In genomic region chr1:29200905-29201594, GRCh38 we compare ENCODE assay signal across 25 cellular contexts. TPM values are rescaled to one million over a fixed set of nuclear protein-coding genes. Genes with fewer than 3 reads are reported as not detected.
A peak's percentile ranks its signal among the peaks of the same experiment; 100 is the strongest.
DNase-seq lines count a peak whose midpoint lies in the region; ATAC-seq and TF ChIP-seq lines count a peak whose summit lies in the region.
"Had no signal": no experiment of that assay in that cellular context is flagged by ENCODE, and none has a peak within 500 bp of the region (broad histone marks: within the 10 kb centered on the region; RNA-seq: fewer than 3 reads in every experiment).

No MANE protein-coding gene starts in this region.

- H3K18ac ChIP-seq in mesendoderm (ENCODE audit: low read length): no peak overlapping the region

- H3K36me3 ChIP-seq in left lung (peaks cover 0 to 44% of the 10 kb centered on the region in 2 donors), mesendoderm (ENCODE audit: control insufficient read depth, insufficient read depth, low read length) (peaks cover 3% of the 10 kb centered on the region)

- no peaks in the 10 kb centered on the region for H3K9me3 ChIP-seq in left lung
- H3K9me3 ChIP-seq: ascending aorta had no signal

- H2AK5ac ChIP-seq in mesendoderm (ENCODE audit: low read length): no peak overlapping the region

- no peak overlapping the region for H3K56ac ChIP-seq in mesendoderm (ENCODE audit: low read length)

- DNase-seq in activated naive CD8-positive, alpha-beta T cell treated with anti-CD3 and anti-CD28 coated beads, Interleukin-2, amount 10 ng/mL, durations not matched to agents 7 days and 5 days: no peak
- DNase-seq in activated naive CD8-positive, alpha-beta T cell treated with anti-CD3 and anti-CD28 coated beads for 36 hours: no peak
- no peak for DNase-seq in activated CD8-positive, alpha-beta T cell treated with anti-CD3 and anti-CD28 coated beads, Interleukin-2, amount 10 ng/mL, durations not matched to agents 7 days and 5 days
- DNase-seq in left lung (no peak), HCEC 1CT (no peak), omental fat pad (ENCODE audit: low spot score) (no peak), mesendoderm (no peak)
- no peak for DNase-seq in stimulated activated CD4-positive, alpha-beta T cell treated with anti-CD3 and anti-CD28 coated beads, Interleukin-4, amount 100 ng/mL, for 24 hours
- DNase-seq: ACHN; CD4-positive, CD25-positive, alpha-beta regulatory T cell; cerebellar nuclear complex; DMS53; effector CD4-positive, alpha-beta T cell; naive B cell; NCI-H1694 treated with DMSO at 0.1 percent for 48 hours; NCI-H226; PC-3; SIG-M5; T-helper 9 cell had no signal

- no peak overlapping the region for H3K9ac ChIP-seq in mesendoderm (ENCODE audit: low read length)

- H3K79me1 ChIP-seq in mesendoderm (ENCODE audit: low read length): peaks cover 2% of the 10 kb centered on the region

- intact Hi-C loops in left lung (cut with DNase I): loop anchor here in 1 of 2 donors (10.0 kb wide), 1 partner anchor 316 kb away; no protein-coding TSS in a partner anchor

- TF ChIP-seq CTCF in left lung (IDR thresholded peaks at IDR 0.05) (no peak), omental fat pad (IDR thresholded peaks at IDR 0.05) (no peak)

- H3K4me1 Mint-ChIP-seq in activated naive CD8-positive, alpha-beta T cell treated with anti-CD3 and anti-CD28 coated beads, Interleukin-2, amount 10 ng/mL, durations not matched to agents 7 days and 5 days: peaks cover 10% of the 10 kb centered on the region
- peaks cover 10% of the 10 kb centered on the region for H3K4me1 Mint-ChIP-seq in activated naive CD8-positive, alpha-beta T cell treated with anti-CD3 and anti-CD28 coated beads for 36 hours
- peaks cover 23% of the 10 kb centered on the region for H3K4me1 Mint-ChIP-seq in activated CD8-positive, alpha-beta T cell treated with anti-CD3 and anti-CD28 coated beads, Interleukin-2, amount 10 ng/mL, durations not matched to agents 7 days and 5 days (ENCODE audit: low read depth)

- no peak overlapping the region for H3K4me3 ChIP-seq in left lung
- no peak overlapping the region for H3K4me3 ChIP-seq in mesendoderm (ENCODE audit: low read length)
- H3K4me3 ChIP-seq: ascending aorta, lung had no signal

- no peaks in the 10 kb centered on the region for H3K27me3 Mint-ChIP-seq in activated naive CD8-positive, alpha-beta T cell treated with anti-CD3 and anti-CD28 coated beads, Interleukin-2, amount 10 ng/mL, durations not matched to agents 7 days and 5 days
- H3K27me3 Mint-ChIP-seq in activated naive CD8-positive, alpha-beta T cell treated with anti-CD3 and anti-CD28 coated beads for 36 hours: no peaks in the 10 kb centered on the region
- no peaks in the 10 kb centered on the region for H3K27me3 Mint-ChIP-seq in activated CD8-positive, alpha-beta T cell treated with anti-CD3 and anti-CD28 coated beads, Interleukin-2, amount 10 ng/mL, durations not matched to agents 7 days and 5 days (ENCODE audit: low read depth)
- H3K27me3 Mint-ChIP-seq: activated CD4-positive, alpha-beta T cell treated with anti-CD3 and anti-CD28 coated beads for 36 hours; CD4-positive, CD25-positive, alpha-beta regulatory T cell; naive B cell had no signal

- WGBS in mesendoderm (ENCODE audit: extremely low coverage, insufficient coverage, low lambda C conversion rate): no CpG with 5 or more reads among the region's 5 CpGs

- ATAC-seq in activated naive CD8-positive, alpha-beta T cell treated with anti-CD3 and anti-CD28 coated beads, Interleukin-2, amount 10 ng/mL, durations not matched to agents 7 days and 5 days (ENCODE audit: low read depth): no peak
- ATAC-seq in activated CD8-positive, alpha-beta T cell treated with anti-CD3 and anti-CD28 coated beads, Interleukin-2, amount 10 ng/mL, durations not matched to agents 7 days and 5 days: no peak
- ATAC-seq in left lung (no peak), omental fat pad (ENCODE audit: low FRiP score) (no peak)
- ATAC-seq: activated CD4-positive, alpha-beta T cell treated with anti-CD3 and anti-CD28 coated beads for 36 hours; esophagus mucosa; HCT116; PC-3; sciatic nerve had no signal

- H3K9me3 Mint-ChIP-seq in activated naive CD8-positive, alpha-beta T cell treated with anti-CD3 and anti-CD28 coated beads, Interleukin-2, amount 10 ng/mL, durations not matched to agents 7 days and 5 days: no peaks in the 10 kb centered on the region
- no peaks in the 10 kb centered on the region for H3K9me3 Mint-ChIP-seq in activated naive CD8-positive, alpha-beta T cell treated with anti-CD3 and anti-CD28 coated beads for 36 hours
- H3K9me3 Mint-ChIP-seq in activated CD8-positive, alpha-beta T cell treated with anti-CD3 and anti-CD28 coated beads, Interleukin-2, amount 10 ng/mL, durations not matched to agents 7 days and 5 days (ENCODE audit: insufficient read depth): no peaks in the 10 kb centered on the region
- H3K9me3 Mint-ChIP-seq: CD4-positive, CD25-positive, alpha-beta regulatory T cell; naive B cell had no signal

- peak overlapping the region; percentile 71 to 87 for H3K27ac ChIP-seq in left lung
- H3K27ac ChIP-seq in mesendoderm (ENCODE audit: low read depth, low read length): no peak overlapping the region

- H3K27ac Mint-ChIP-seq in activated naive CD8-positive, alpha-beta T cell treated with anti-CD3 and anti-CD28 coated beads, Interleukin-2, amount 10 ng/mL, durations not matched to agents 7 days and 5 days: peak overlapping the region; percentile 9
- H3K27ac Mint-ChIP-seq in activated naive CD8-positive, alpha-beta T cell treated with anti-CD3 and anti-CD28 coated beads for 36 hours: no peak overlapping the region
- peak overlapping the region; percentile 33 for H3K27ac Mint-ChIP-seq in activated CD8-positive, alpha-beta T cell treated with anti-CD3 and anti-CD28 coated beads, Interleukin-2, amount 10 ng/mL, durations not matched to agents 7 days and 5 days
- H3K27ac Mint-ChIP-seq: activated CD4-positive, alpha-beta T cell treated with anti-CD3 and anti-CD28 coated beads for 36 hours; CD4-positive, CD25-positive, alpha-beta regulatory T cell had no signal

- no peak overlapping the region for H3K23ac ChIP-seq in mesendoderm (ENCODE audit: low read length)

- H3K4ac ChIP-seq in mesendoderm (ENCODE audit: low read depth, low read length): no peak overlapping the region

- no peaks in the 10 kb centered on the region for H3K36me3 Mint-ChIP-seq in activated naive CD8-positive, alpha-beta T cell treated with anti-CD3 and anti-CD28 coated beads, Interleukin-2, amount 10 ng/mL, durations not matched to agents 7 days and 5 days
- peaks cover 8% of the 10 kb centered on the region for H3K36me3 Mint-ChIP-seq in activated naive CD8-positive, alpha-beta T cell treated with anti-CD3 and anti-CD28 coated beads for 36 hours
- H3K36me3 Mint-ChIP-seq in activated CD8-positive, alpha-beta T cell treated with anti-CD3 and anti-CD28 coated beads, Interleukin-2, amount 10 ng/mL, durations not matched to agents 7 days and 5 days (ENCODE audit: low read depth): peaks cover 12% of the 10 kb centered on the region
- H3K36me3 Mint-ChIP-seq: naive B cell had no signal

- H3K4me2 ChIP-seq in mesendoderm (ENCODE audit: low read length): no peak overlapping the region

- H4K8ac ChIP-seq in mesendoderm (ENCODE audit: low read depth, low read length): no peak overlapping the region

- H3K79me2 ChIP-seq in mesendoderm (ENCODE audit: control insufficient read depth, insufficient read depth, low read length): no peaks in the 10 kb centered on the region

- H3K27me3 ChIP-seq in left lung: no peaks in the 10 kb centered on the region
- H3K27me3 ChIP-seq in mesendoderm (ENCODE audit: insufficient read depth, low read length, poor library complexity): no peaks in the 10 kb centered on the region
- H3K27me3 ChIP-seq: ascending aorta had no signal

- H2BK15ac ChIP-seq in mesendoderm (replicated peaks; ENCODE audit: low read depth): no peak overlapping the region

- no peak overlapping the region for H4K5ac ChIP-seq in mesendoderm (ENCODE audit: low read length)

- H3K4me1 ChIP-seq in left lung (peaks cover 0 to 17% of the 10 kb centered on the region in 2 donors), mesendoderm (ENCODE audit: control insufficient read depth, low read depth, low read length) (peaks cover 7% of the 10 kb centered on the region)

- CTCF ChIA-PET in activated CD8-positive, alpha-beta T cell treated with anti-CD3 and anti-CD28 coated beads, Interleukin-2, amount 10 ng/mL, durations not matched to agents 7 days and 5 days (lab: Charles Lee): interaction anchor here (0.8 to 5.5 kb wide), 20 partner anchors 9 to 416 kb away, joined by 3 to 110 read pairs (median 12); partner anchors contain the start of genes EPB41, SRSF4 and TMEM200B

- no peak overlapping the region for H2BK5ac ChIP-seq in mesendoderm (ENCODE audit: low read length)

- POLR2A ChIA-PET in activated naive CD8-positive, alpha-beta T cell treated with anti-CD3 and anti-CD28 coated beads, Interleukin-2, amount 10 ng/mL, durations not matched to agents 7 days and 5 days (lab: Charles Lee): interaction anchor here (0.8 to 2.3 kb wide), 3 partner anchors 19 to 319 kb away, joined by 3 to 8 read pairs (median 5); partner anchors contain the start of gene SRSF4
- POLR2A ChIA-PET in activated CD8-positive, alpha-beta T cell treated with anti-CD3 and anti-CD28 coated beads, Interleukin-2, amount 10 ng/mL, durations not matched to agents 7 days and 5 days (lab: Charles Lee): interaction anchor here (0.9 to 4.0 kb wide), 2 partner anchors 19 to 426 kb away, joined by 3 to 27 read pairs; partner anchors contain the start of gene SRSF4

- H3K4me3 Mint-ChIP-seq in activated naive CD8-positive, alpha-beta T cell treated with anti-CD3 and anti-CD28 coated beads, Interleukin-2, amount 10 ng/mL, durations not matched to agents 7 days and 5 days: no peak overlapping the region
- H3K4me3 Mint-ChIP-seq in activated naive CD8-positive, alpha-beta T cell treated with anti-CD3 and anti-CD28 coated beads for 36 hours: no peak overlapping the region
- no peak overlapping the region for H3K4me3 Mint-ChIP-seq in activated CD8-positive, alpha-beta T cell treated with anti-CD3 and anti-CD28 coated beads, Interleukin-2, amount 10 ng/mL, durations not matched to agents 7 days and 5 days
- H3K4me3 Mint-ChIP-seq: activated CD4-positive, alpha-beta T cell treated with anti-CD3 and anti-CD28 coated beads for 36 hours; CD4-positive, CD25-positive, alpha-beta regulatory T cell; naive B cell had no signal

- no peak overlapping the region for H2BK120ac ChIP-seq in mesendoderm (ENCODE audit: low read depth, low read length)

RNA-seq across cellular contexts. Expression of gene SRSF4, which starts 19.4 kb away (rescaled TPM):
- total RNA-seq in activated naive CD8-positive, alpha-beta T cell treated with anti-CD3 and anti-CD28 coated beads, Interleukin-2, amount 10 ng/mL, durations not matched to agents 7 days and 5 days: 100 to 1,000 TPM; 119 to 129 TPM
- 100 to 1,000 TPM; 113 to 114 TPM for total RNA-seq in activated naive CD8-positive, alpha-beta T cell treated with anti-CD3 and anti-CD28 coated beads for 36 hours
- 100 to 1,000 TPM; 122 to 124 TPM for total RNA-seq in activated CD8-positive, alpha-beta T cell treated with anti-CD3 and anti-CD28 coated beads, Interleukin-2, amount 10 ng/mL, durations not matched to agents 7 days and 5 days
- total RNA-seq in left lung: 10 to 100 TPM; 66.0 to 70.0 TPM
- 100 to 1,000 TPM in 1 of 4 donors, 10 to 100 TPM in 3; 75.3 to 117 (median 88.1) TPM for total RNA-seq in omental fat pad
- 89.4 TPM for polyA plus RNA-seq in mesendoderm (2013, experiment 1 of 2)
- polyA plus RNA-seq in mesendoderm (2013, experiment 2 of 2): 88.1 TPM

RNA-seq across cellular contexts. Expression of gene MECR, which starts 29.7 kb away (rescaled TPM):
- total RNA-seq in activated naive CD8-positive, alpha-beta T cell treated with anti-CD3 and anti-CD28 coated beads, Interleukin-2, amount 10 ng/mL, durations not matched to agents 7 days and 5 days: 10 to 100 TPM; 17.0 to 17.1 TPM
- total RNA-seq in activated naive CD8-positive, alpha-beta T cell treated with anti-CD3 and anti-CD28 coated beads for 36 hours: 10 to 100 TPM; 42.0 to 42.7 TPM
- total RNA-seq in activated CD8-positive, alpha-beta T cell treated with anti-CD3 and anti-CD28 coated beads, Interleukin-2, amount 10 ng/mL, durations not matched to agents 7 days and 5 days: 10 to 100 TPM; 23.5 to 26.4 TPM
- total RNA-seq in left lung (10 to 100 TPM; 19.2 to 20.6 TPM), omental fat pad (10 to 100 TPM; 18.0 to 29.4 (median 20.8) TPM)
- polyA plus RNA-seq in mesendoderm (2013, experiment 1 of 2): 21.4 TPM
- polyA plus RNA-seq in mesendoderm (2013, experiment 2 of 2): 23.3 TPM

RNA-seq across cellular contexts. Expression of gene PTPRU, which starts 35.3 kb away (rescaled TPM):
- total RNA-seq in activated naive CD8-positive, alpha-beta T cell treated with anti-CD3 and anti-CD28 coated beads, Interleukin-2, amount 10 ng/mL, durations not matched to agents 7 days and 5 days: under 1 TPM; 0.54 to 0.69 TPM
- under 1 TPM; 0.52 to 0.74 TPM for total RNA-seq in activated naive CD8-positive, alpha-beta T cell treated with anti-CD3 and anti-CD28 coated beads for 36 hours
- under 1 TPM in 1 of 2 experiments, not detected in 1; 0.13 TPM for total RNA-seq in activated CD8-positive, alpha-beta T cell treated with anti-CD3 and anti-CD28 coated beads, Interleukin-2, amount 10 ng/mL, durations not matched to agents 7 days and 5 days
- total RNA-seq in left lung (10 to 100 TPM; 28.8 to 45.4 TPM), omental fat pad (10 to 100 TPM; 12.3 to 19.9 (median 15.9) TPM)
- polyA plus RNA-seq in mesendoderm (2013, experiment 1 of 2): 25.6 TPM
- 25.8 TPM for polyA plus RNA-seq in mesendoderm (2013, experiment 2 of 2)
- total RNA-seq: CD4-positive, CD25-positive, alpha-beta regulatory T cell had no signal
- polyA plus RNA-seq: CD4-positive, CD25-positive, alpha-beta regulatory T cell had no signal

Comparison
In these comparisons a context has a peak if more than half of its experiments do, and no peak if none do; other contexts are left out.
1. RNA of gene PTPRU, which starts 35.3 kb away (total RNA-seq): 28.8 to 45.4 TPM in left lung and 12.3 to 19.9 TPM in omental fat pad; 0.52 to 0.74 TPM in activated naive CD8-positive, alpha-beta T cell treated with anti-CD3 and anti-CD28 coated beads for 36 hours, 0.54 to 0.69 TPM in activated naive CD8-positive, alpha-beta T cell treated with anti-CD3 and anti-CD28 coated beads, Interleukin-2, amount 10 ng/mL, durations not matched to agents 7 days and 5 days and 0.13 TPM in activated CD8-positive, alpha-beta T cell treated with anti-CD3 and anti-CD28 coated beads, Interleukin-2, amount 10 ng/mL, durations not matched to agents 7 days and 5 days; every median in the first group is over 4 times any median in the second.